In genomic region chr5:145557345-145557744, GRCh38 we compare ENCODE assay signal across 28 cellular contexts.
"Had no signal": no experiment of that assay in that cellular context is flagged by ENCODE, and none has a peak within 500 bp of the region (broad histone marks: within the 10 kb centered on the region; RNA-seq: fewer than 3 reads in every experiment).

No MANE protein-coding gene starts in this region.

- H3K9me3 Mint-ChIP-seq: activated naive CD8-positive, alpha-beta T cell treated with anti-CD3 and anti-CD28 coated beads, Interleukin-2, amount 50 U/mL, for 24 hours; brain had no signal

- H3K4me3 Mint-ChIP-seq: activated CD4-positive, alpha-beta memory T cell treated with anti-CD3 and anti-CD28 coated beads, Interleukin-2, amount 10 ng/mL, durations not matched to agents 7 days and 5 days; activated CD8-positive, alpha-beta memory T cell treated with anti-CD3 and anti-CD28 coated beads, Interleukin-2, amount 10 ng/mL, durations not matched to agents 7 days and 5 days; activated naive CD4-positive, alpha-beta T cell treated with anti-CD3 and anti-CD28 coated beads, Interleukin-2, amount 10 ng/mL, durations not matched to agents 7 days and 5 days; activated naive CD8-positive, alpha-beta T cell; activated naive CD8-positive, alpha-beta T cell treated with anti-CD3 and anti-CD28 coated beads, Interleukin-2, amount 50 U/mL, for 24 hours; brain had no signal

- H3K9ac ChIP-seq: KMS-11 had no signal

- H3K36me3 Mint-ChIP-seq: activated CD8-positive, alpha-beta memory T cell treated with anti-CD3 and anti-CD28 coated beads, Interleukin-2, amount 10 ng/mL, durations not matched to agents 7 days and 5 days; activated naive CD4-positive, alpha-beta T cell treated with anti-CD3 and anti-CD28 coated beads, Interleukin-2, amount 10 ng/mL, durations not matched to agents 7 days and 5 days; activated naive CD8-positive, alpha-beta T cell; brain had no signal

- DNase-seq: activated CD4-positive, alpha-beta memory T cell treated with anti-CD3 and anti-CD28 coated beads, Interleukin-2, amount 10 ng/mL, durations not matched to agents 7 days and 5 days; activated CD4-positive, alpha-beta T cell treated with anti-CD3 and anti-CD28 coated beads for 48 hours; activated CD8-positive, alpha-beta memory T cell treated with anti-CD3 and anti-CD28 coated beads for 24 hours; activated CD8-positive, alpha-beta memory T cell treated with anti-CD3 and anti-CD28 coated beads, Interleukin-2, amount 10 ng/mL, durations not matched to agents 7 days and 5 days; activated CD8-positive, alpha-beta memory T cell treated with anti-CD3 and anti-CD28 coated beads, Interleukin-2, amount 50 U/mL, for 48 hours; activated effector memory CD4-positive, alpha-beta T cell treated with Interleukin-2 at 50 U/mL for 16 hours; activated naive CD4-positive, alpha-beta T cell treated with anti-CD3 and anti-CD28 coated beads, Interleukin-2, amount 10 ng/mL, durations not matched to agents 7 days and 5 days; activated naive CD8-positive, alpha-beta T cell treated with anti-CD3 and anti-CD28 coated beads, Interleukin-2, amount 50 U/mL, for 24 hours; activated T-cell treated with anti-CD3 and anti-CD28 coated beads, Interleukin-2, amount 50 U/mL, for 48 hours; anterior cingulate cortex; caudate nucleus; cerebellar nuclear complex; NCI-H1105; NCI-H1417 treated with DMSO at 0.1 percent for 48 hours; NCI-H1930; NCI-H2081 treated with DMSO at 0.1 percent for 48 hours; NCI-H345; NCI-H524 treated with DMSO at 0.1 percent for 48 hours; PC-3; Peyer's patch; RPMI8226; SHP77 treated with DMSO at 0.1 percent for 48 hours; SW 1271; T1000 had no signal

- H3K4me1 ChIP-seq: Peyer's patch, SJSA1 had no signal

- H3K4me1 Mint-ChIP-seq: activated CD4-positive, alpha-beta memory T cell treated with anti-CD3 and anti-CD28 coated beads, Interleukin-2, amount 10 ng/mL, durations not matched to agents 7 days and 5 days; activated CD8-positive, alpha-beta memory T cell treated with anti-CD3 and anti-CD28 coated beads, Interleukin-2, amount 10 ng/mL, durations not matched to agents 7 days and 5 days; activated naive CD4-positive, alpha-beta T cell treated with anti-CD3 and anti-CD28 coated beads, Interleukin-2, amount 10 ng/mL, durations not matched to agents 7 days and 5 days; activated naive CD8-positive, alpha-beta T cell treated with anti-CD3 and anti-CD28 coated beads, Interleukin-2, amount 50 U/mL, for 24 hours had no signal

- H3K4me3 ChIP-seq: Peyer's patch, SJSA1 had no signal

- H3K9me3 ChIP-seq: Peyer's patch, SJSA1 had no signal

- H3K27ac ChIP-seq: KMS-11, Peyer's patch, SJSA1 had no signal

- H3K36me3 ChIP-seq: Peyer's patch, SJSA1 had no signal

- ATAC-seq: activated CD8-positive, alpha-beta memory T cell treated with anti-CD3 and anti-CD28 coated beads, Interleukin-2, amount 10 ng/mL, durations not matched to agents 7 days and 5 days; activated naive CD8-positive, alpha-beta T cell treated with anti-CD3 and anti-CD28 coated beads, Interleukin-2, amount 50 U/mL, for 24 hours; PC-3 had no signal

- H3K27me3 Mint-ChIP-seq: activated CD4-positive, alpha-beta memory T cell treated with anti-CD3 and anti-CD28 coated beads, Interleukin-2, amount 10 ng/mL, durations not matched to agents 7 days and 5 days; activated CD8-positive, alpha-beta memory T cell treated with anti-CD3 and anti-CD28 coated beads, Interleukin-2, amount 10 ng/mL, durations not matched to agents 7 days and 5 days; activated naive CD4-positive, alpha-beta T cell treated with anti-CD3 and anti-CD28 coated beads, Interleukin-2, amount 10 ng/mL, durations not matched to agents 7 days and 5 days; activated naive CD8-positive, alpha-beta T cell treated with anti-CD3 and anti-CD28 coated beads, Interleukin-2, amount 50 U/mL, for 24 hours had no signal

- H3K27ac Mint-ChIP-seq: activated CD4-positive, alpha-beta memory T cell treated with anti-CD3 and anti-CD28 coated beads, Interleukin-2, amount 10 ng/mL, durations not matched to agents 7 days and 5 days; activated CD8-positive, alpha-beta memory T cell treated with anti-CD3 and anti-CD28 coated beads, Interleukin-2, amount 10 ng/mL, durations not matched to agents 7 days and 5 days; activated naive CD4-positive, alpha-beta T cell treated with anti-CD3 and anti-CD28 coated beads, Interleukin-2, amount 10 ng/mL, durations not matched to agents 7 days and 5 days; activated naive CD8-positive, alpha-beta T cell; activated naive CD8-positive, alpha-beta T cell treated with anti-CD3 and anti-CD28 coated beads, Interleukin-2, amount 50 U/mL, for 24 hours; brain had no signal

- H3K4me2 ChIP-seq: KMS-11 had no signal

- H3K27me3 ChIP-seq: Peyer's patch, SJSA1 had no signal
